In genomic region chr2:71313-72035, GRCh38 we compare ENCODE assay signal across 19 cellular contexts. TPM values are rescaled to one million over a fixed set of nuclear protein-coding genes. Genes with fewer than 3 reads are reported as not detected.
DNase-seq lines count a peak whose midpoint lies in the region; ATAC-seq and TF ChIP-seq lines count a peak whose summit lies in the region.
"Had no signal": no experiment of that assay in that cellular context is flagged by ENCODE, and none has a peak within 500 bp of the region (broad histone marks: within the 10 kb centered on the region; RNA-seq: fewer than 3 reads in every experiment).

No MANE protein-coding gene starts in this region.

- H3K9me3 ChIP-seq in PC-3 (ENCODE audit: low read length) (no peaks in the 10 kb centered on the region), mammary epithelial cell (replicated peaks; ENCODE audit: insufficient read depth, low read length) (no peaks in the 10 kb centered on the region), suprapubic skin (no peaks in the 10 kb centered on the region)

- H3K27me3 ChIP-seq in PC-3 (ENCODE audit: low read length) (no peaks in the 10 kb centered on the region), mammary epithelial cell (ENCODE audit: insufficient read depth, low read length) (no peaks in the 10 kb centered on the region), foreskin keratinocyte (no peaks in the 10 kb centered on the region), suprapubic skin (no peaks in the 10 kb centered on the region)

- TF ChIP-seq EP300 in suprapubic skin (IDR thresholded peaks at IDR 0.05): no peak

- ATAC-seq in PC-3 (peak; percentile 75), foreskin keratinocyte (peak; percentile 88)
- ATAC-seq: Right ventricle myocardium inferior had no signal

- DNase-seq in PC-3 (peak; percentile 74), mammary epithelial cell (peak; percentile 86), foreskin keratinocyte (peak; percentile 90 to 93), suprapubic skin (ENCODE audit: low spot score in 2 of 2) (no peak), NCI-H1417 treated with DMSO at 0.1 percent for 48 hours (lab: John Stamatoyannopoulos, UW) (no peak), cerebellar nuclear complex (lab: John Stamatoyannopoulos, UW) (no peak), cortex of kidney (lab: John Stamatoyannopoulos, UW) (no peak)
- DNase-seq: CD4-positive, alpha-beta memory T cell; DMS79 treated with DMSO at 0.1 percent for 48 hours; H9; KG1; NCI-H1436 treated with DMSO at 0.1 percent for 48 hours; NCI-H2081 treated with DMSO at 0.1 percent for 48 hours; NCI-H510A; NCI-H82 had no signal

- H3K4me3 ChIP-seq in PC-3 (ENCODE audit: low read length) (no peak overlapping the region), mammary epithelial cell (replicated peaks in 1 of 3; ENCODE audit: insufficient read depth in 1 of 3, low read depth in 2 of 3, low read length in 3 of 3) (no peak overlapping the region), suprapubic skin (no peak overlapping the region)

- POLR2A ChIA-PET in PC-3 (lab: Charles Lee; ENCODE audit: unreplicated experiment): interaction anchor here (0.6 kb wide), 1 partner anchor 1612 kb away, joined by 9 read pairs; no protein-coding TSS in a partner anchor

- H3K4me2 ChIP-seq in PC-3 (ENCODE audit: low read length) (peak overlapping the region; percentile 10; the same call in 1 of the 2 replicates), mammary epithelial cell (ENCODE audit: insufficient read depth, low read depth, low read length) (peak overlapping the region; percentile 83)

- no peaks in the 10 kb centered on the region for H3K9me2 ChIP-seq in PC-3 (replicated peaks; ENCODE audit: low read length)

- peaks cover 8% of the 10 kb centered on the region for H3F3A ChIP-seq in PC-3 (ENCODE audit: low read length, unreplicated experiment)

- H3K27ac ChIP-seq in PC-3 (ENCODE audit: low read length) (peak overlapping the region; percentile 29), mammary epithelial cell (ENCODE audit: insufficient read depth, low read depth, low read length) (peak overlapping the region; percentile 64), foreskin keratinocyte (no peak overlapping the region), suprapubic skin (peak overlapping the region; percentile 68)

- H3K36me3 ChIP-seq in PC-3 (ENCODE audit: low read depth, low read length): no peaks in the 10 kb centered on the region
- H3K36me3 ChIP-seq in mammary epithelial cell (ENCODE audit: insufficient read depth, low read length): no peaks in the 10 kb centered on the region
- no peaks in the 10 kb centered on the region for H3K36me3 ChIP-seq in suprapubic skin

- H3K9ac ChIP-seq in PC-3 (ENCODE audit: low read length) (no peak overlapping the region), mammary epithelial cell (ENCODE audit: insufficient read depth, low read length) (no peak overlapping the region)

- 0% methylated on average over 4 of the region's 5 CpGs for WGBS in mammary epithelial cell (ENCODE audit: low coverage, missing lambda C conversion rate)
- WGBS in suprapubic skin: 59% methylated on average over 5 of the region's 5 CpGs

- H3K79me2 ChIP-seq in PC-3 (ENCODE audit: low read length) (no peaks in the 10 kb centered on the region), mammary epithelial cell (ENCODE audit: insufficient read depth, low read length) (no peaks in the 10 kb centered on the region)

- BruUV-seq in PC-3 (replicated peaks; lab: Mats Ljungman, UMichigan): no TSS peak
- TSS peak; percentile 30 for BruUV-seq in mammary epithelial cell (replicated peaks; lab: Mats Ljungman, UMichigan)

- CTCF ChIA-PET in PC-3 (lab: Charles Lee) (interaction anchor here (0.6 kb wide), 1 partner anchor 71 kb away, joined by 3 read pairs; no protein-coding TSS in a partner anchor), mammary epithelial cell (lab: Charles Lee; ENCODE audit: low non-redundant PET) (interaction anchor here (0.6 kb wide), 1 partner anchor 42 kb away, joined by 5 read pairs; no protein-coding TSS in a partner anchor)

- in situ Hi-C loops in mammary epithelial cell (cut with MboI; ENCODE audit: low sequenced_read_pairs in 2 of 2): no loop called here

- peaks cover 28% of the 10 kb centered on the region for H3K4me1 ChIP-seq in PC-3 (ENCODE audit: insufficient read depth, low read length)
- H3K4me1 ChIP-seq in mammary epithelial cell (ENCODE audit: insufficient read depth, low read length): peaks cover 45% of the 10 kb centered on the region
- peaks cover 33% of the 10 kb centered on the region for H3K4me1 ChIP-seq in foreskin keratinocyte
- H3K4me1 ChIP-seq in suprapubic skin: peaks cover 12% of the 10 kb centered on the region

- H4K20me1 ChIP-seq in PC-3 (ENCODE audit: low read length) (no peaks in the 10 kb centered on the region), mammary epithelial cell (ENCODE audit: insufficient read depth, low read length) (no peaks in the 10 kb centered on the region)

- TF ChIP-seq CTCF in PC-3 (conservative IDR thresholded peaks at IDR 0.05; ENCODE audit: low read depth, low read length) (no peak), mammary epithelial cell (conservative IDR thresholded peaks at IDR 0.05 in 1 of 2, IDR thresholded peaks at IDR 0.05 in 1 of 2; ENCODE audit: extremely low read depth in 1 of 2, insufficient read depth in 1 of 2, low read depth in 1 of 2, low read length in 2 of 2) (no peak), foreskin keratinocyte (conservative IDR thresholded peaks at IDR 0.05) (no peak), suprapubic skin (IDR thresholded peaks at IDR 0.05) (no peak)

- intact Hi-C loops in PC-3 (cut with micrococcal nuclease) (no loop called here), mammary epithelial cell (cut with micrococcal nuclease) (loop anchor here (2.0 kb wide), 1 partner anchor 25 kb away; the partner anchor contains the start of gene FAM110C)

- TF ChIP-seq POLR2A in suprapubic skin (IDR thresholded peaks at IDR 0.05): no peak

- dilution Hi-C loops in mammary epithelial cell (cut with HindIII; ENCODE audit: low sequenced_read_pairs): no loop called here

- H2AFZ ChIP-seq in PC-3 (ENCODE audit: low read length) (no peak overlapping the region), mammary epithelial cell (ENCODE audit: low read depth, low read length) (peak overlapping the region; percentile 56)

RNA-seq across cellular contexts. Expression of gene FAM110C, which starts 25.2 kb away (rescaled TPM):
- total RNA-seq in PC-3 (2014; rRNA removed) (5.0 and 6.8 TPM in 2 replicates), mammary epithelial cell (10 to 100 TPM; 37.3 to 46.9 TPM), foreskin keratinocyte (10.6 and 11.9 TPM in 2 replicates), suprapubic skin (10 to 100 TPM; 10.7 to 22.0 (median 17.6) TPM)
- polyA plus RNA-seq in mammary epithelial cell (18.5 TPM), foreskin keratinocyte (5.7 and 6.0 TPM in 2 replicates)
- 31.2 TPM for polyA minus RNA-seq in mammary epithelial cell
- total RNA-seq: G401 had no signal
- polyA plus RNA-seq: AG04450, BJ had no signal

Comparison
In these comparisons a context has a peak if more than half of its experiments do, and no peak if none do; other contexts are left out.
1. DNase-seq: peak in PC-3 (single experiment), mammary epithelial cell (single experiment) and foreskin keratinocyte (2 of 2); none in suprapubic skin (0 of 2), NCI-H1417 treated with DMSO at 0.1 percent for 48 hours (single experiment), cerebellar nuclear complex (0 of 2) and cortex of kidney (single experiment).